In genomic region chr16:78792952-78793351, GRCh38 we compare ENCODE assay signal across 27 cellular contexts.
"Had no signal": no experiment of that assay in that cellular context is flagged by ENCODE, and none has a peak within 500 bp of the region (broad histone marks: within the 10 kb centered on the region; RNA-seq: fewer than 3 reads in every experiment).

No MANE protein-coding gene starts in this region.

- H3K4me3 ChIP-seq: colonic mucosa, gastrocnemius medialis, left lung, neural progenitor cell, thoracic aorta, tibial nerve, upper lobe of left lung had no signal

- H3K4me1 ChIP-seq: colonic mucosa, gastrocnemius medialis, left lung, neural progenitor cell, tibial nerve, upper lobe of left lung had no signal

- H3K27me3 ChIP-seq: colonic mucosa, gastrocnemius medialis, left lung, neural progenitor cell, tibial nerve, upper lobe of left lung had no signal

- H3K4me1 Mint-ChIP-seq: stimulated activated memory B cell treated with anti-CD40 and anti-IgM and Interleukin-4, amounts not matched to agents 10 μg/mL and 1 μg/mL and 100 μg/mL, for 72 hours had no signal

- H3K9me3 ChIP-seq: colonic mucosa, gastrocnemius medialis, left lung, thoracic aorta, tibial nerve, upper lobe of left lung had no signal

- DNase-seq: colonic mucosa; effector CD8-positive, alpha-beta T cell; endodermal cell; foreskin fibroblast; gastrocnemius medialis; head of caudate nucleus; kidney; left lung; mesenchymal stem cell; midbrain; naive thymus-derived CD4-positive, alpha-beta T cell; stimulated activated CD4-positive, alpha-beta T cell treated with anti-CD3 and anti-CD28 coated beads, Interleukin-2, amount 100 ng/mL, for 24 hours; stimulated activated CD4-positive, alpha-beta T cell treated with anti-CD3 and anti-CD28 coated beads, Interleukin-4, amount 100 ng/mL, for 24 hours; stimulated activated naive CD8-positive, alpha-beta T cell treated with anti-CD3 and anti-CD28 coated beads, Interleukin-15, Interleukin-2, amounts not matched to agents 100 U/mL and 50 U/mL, for 24 hours; upper lobe of left lung had no signal

- H3K27me3 Mint-ChIP-seq: dendritic cell treated with granulocyte-macrophage colony-stimulating factor and Interleukin-4, amounts not matched to agents 40 ng/mL and 50 ng/mL, for 4 days; naive thymus-derived CD4-positive, alpha-beta T cell; progenitor cell of endocrine pancreas; stimulated activated memory B cell treated with anti-CD40 and anti-IgM and Interleukin-4, amounts not matched to agents 10 μg/mL and 1 μg/mL and 100 μg/mL, for 72 hours had no signal

- H3K27ac ChIP-seq: colonic mucosa, epithelial cell of prostate, gastrocnemius medialis, left lung, neural progenitor cell, parathyroid adenoma, thoracic aorta, tibial nerve, upper lobe of left lung had no signal

- H3K36me3 Mint-ChIP-seq: neural progenitor cell; stimulated activated memory B cell treated with anti-CD40 and anti-IgM and Interleukin-4, amounts not matched to agents 10 μg/mL and 1 μg/mL and 100 μg/mL, for 72 hours had no signal

- H3K36me3 ChIP-seq: colonic mucosa, gastrocnemius medialis, left lung, neural progenitor cell, thoracic aorta, tibial nerve, upper lobe of left lung had no signal

- H3K9me3 Mint-ChIP-seq: dendritic cell treated with granulocyte-macrophage colony-stimulating factor and Interleukin-4, amounts not matched to agents 40 ng/mL and 50 ng/mL, for 4 days; endodermal cell; nephron; stimulated activated memory B cell treated with anti-CD40 and anti-IgM and Interleukin-4, amounts not matched to agents 10 μg/mL and 1 μg/mL and 100 μg/mL, for 72 hours had no signal

- FAIRE-seq: kidney, urothelium cell line had no signal

- ATAC-seq: esophagus mucosa; gastrocnemius medialis; left lung; naive thymus-derived CD4-positive, alpha-beta T cell; sciatic nerve; stimulated activated memory B cell treated with anti-CD40 and anti-IgM and Interleukin-4, amounts not matched to agents 10 μg/mL and 1 μg/mL and 100 μg/mL, for 72 hours; stimulated activated naive CD8-positive, alpha-beta T cell treated with anti-CD3 and anti-CD28 coated beads, Interleukin-15, Interleukin-2, amounts not matched to agents 100 U/mL and 50 U/mL, for 24 hours had no signal

- H3K9ac ChIP-seq: neural progenitor cell, parathyroid adenoma had no signal

- H3K4me3 Mint-ChIP-seq: dendritic cell treated with granulocyte-macrophage colony-stimulating factor and Interleukin-4, amounts not matched to agents 40 ng/mL and 50 ng/mL, for 4 days; endodermal cell; naive thymus-derived CD4-positive, alpha-beta T cell; nephron; neural progenitor cell; stimulated activated memory B cell treated with anti-CD40 and anti-IgM and Interleukin-4, amounts not matched to agents 10 μg/mL and 1 μg/mL and 100 μg/mL, for 72 hours had no signal

- H3K4me2 ChIP-seq: neural progenitor cell had no signal

- H2AFZ ChIP-seq: neural progenitor cell, parathyroid adenoma had no signal

- H3K79me2 ChIP-seq: parathyroid adenoma had no signal

- H3K27ac Mint-ChIP-seq: dendritic cell treated with granulocyte-macrophage colony-stimulating factor and Interleukin-4, amounts not matched to agents 40 ng/mL and 50 ng/mL, for 4 days; nephron; progenitor cell of endocrine pancreas; stimulated activated memory B cell treated with anti-CD40 and anti-IgM and Interleukin-4, amounts not matched to agents 10 μg/mL and 1 μg/mL and 100 μg/mL, for 72 hours had no signal
